Comparison of ENCODE assay signal across 8 cellular contexts in the genomic region with DNA sequence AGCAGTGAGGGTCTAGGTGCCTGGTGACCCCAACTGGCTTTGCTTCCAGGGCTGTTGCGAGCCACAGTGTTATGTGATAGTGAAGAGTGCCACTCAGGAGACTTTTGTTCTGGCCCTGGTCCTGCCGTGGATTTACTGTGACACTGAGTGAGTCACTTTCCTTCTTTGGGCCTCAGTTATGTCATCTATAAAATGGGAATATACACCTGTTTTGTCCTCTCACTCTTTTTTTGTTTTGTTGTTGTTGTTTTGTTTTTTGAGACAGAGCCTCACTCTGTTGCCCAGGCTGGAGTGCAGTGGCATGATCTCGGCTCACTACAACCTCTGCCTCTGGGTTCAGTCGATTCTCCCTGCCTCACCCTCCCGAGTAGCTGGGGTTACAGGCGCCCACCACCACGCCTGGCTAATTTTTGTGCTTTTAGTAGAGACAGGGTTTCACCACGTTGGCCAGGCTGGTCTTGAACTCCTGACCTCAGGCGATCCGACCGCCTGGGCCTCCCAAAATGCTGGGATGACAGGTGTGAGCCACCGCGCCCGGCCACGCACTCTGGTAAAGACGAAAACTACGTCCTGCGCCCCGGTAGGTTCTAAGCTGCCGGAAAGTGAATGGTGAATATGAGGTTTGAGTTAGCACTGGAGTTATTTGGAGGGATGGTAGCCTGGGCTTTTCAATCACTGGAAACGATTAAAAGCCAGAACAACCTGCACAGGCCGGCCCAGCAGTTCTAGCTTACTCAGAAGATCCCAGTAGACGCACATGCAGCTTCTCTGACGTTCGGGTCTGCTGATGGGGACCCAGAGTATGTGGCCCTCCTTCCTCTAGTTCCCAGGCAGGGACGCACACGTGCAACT. TPM values are rescaled to one million over a fixed set of nuclear protein-coding genes. Genes with fewer than 3 reads are reported as not detected.
A peak's percentile ranks its signal among the peaks of the same experiment; 100 is the strongest.
DNase-seq lines count a peak whose midpoint lies in the region; FAIRE-seq and TF ChIP-seq lines count a peak whose summit lies in the region.

No MANE protein-coding gene starts in this region.

- WGBS in GM23248 (ENCODE audit: low coverage in 1 of 2, low lambda C conversion rate in 2 of 2, missing lambda C conversion rate in 2 of 2), 2 experiments: 78 to 81% methylated on average over 27 of the region's 27 CpGs

- H3F3A ChIP-seq in GM23248 (ENCODE audit: insufficient read depth): peaks cover 11% of the 10 kb centered on the region

- intact Hi-C loops in ascending aorta (cut with DNase I): no loop called here
- intact Hi-C loops in kidney (cut with DNase I): loop anchor here (10.0 kb wide), 1 partner anchor 234 kb away; no protein-coding TSS in a partner anchor

- in situ Hi-C loops in GM23248 (cut with MboI): no loop called here

- FAIRE-seq in kidney (lab: Jason Lieb, UNC): no peak

- H3K4me2 ChIP-seq in GM23248 (ENCODE audit: unreplicated experiment): peak overlapping the region; percentile 91
- H3K4me2 ChIP-seq in skeletal muscle satellite cell (ENCODE audit: low read length): peak overlapping the region; percentile 83

- no peak for DNase-seq in GM23248
- no peak for DNase-seq in ascending aorta (ENCODE audit: low spot score in 2 of 2)
- DNase-seq in kidney: no peak
- no peak for DNase-seq in medulla oblongata (ENCODE audit: extremely low spot score)
- no peak for DNase-seq in SK-N-DZ (ENCODE audit: low spot score)
- DNase-seq in NCI-H146 treated with DMSO at 0.1 percent for 48 hours (lab: John Stamatoyannopoulos, UW; ENCODE audit: unreplicated experiment): no peak
- no peak for DNase-seq in foreskin melanocyte

- H4K20me1 ChIP-seq in GM23248 (ENCODE audit: insufficient read depth): no peaks in the 10 kb centered on the region

- H3K36me3 ChIP-seq in GM23248 (ENCODE audit: low read depth) (no peaks in the 10 kb centered on the region), ascending aorta (no peaks in the 10 kb centered on the region), kidney (ENCODE audit: control insufficient read depth in 1 of 2, insufficient read depth in 2 of 2, low read length in 2 of 2) (peaks cover 2 to 3% of the 10 kb centered on the region in 2 donors), skeletal muscle satellite cell (ENCODE audit: insufficient read depth, low read length) (no peaks in the 10 kb centered on the region)

- H3K27ac ChIP-seq in GM23248 (no peak overlapping the region), ascending aorta (no peak overlapping the region), kidney (ENCODE audit: low read depth in 2 of 2, low read length in 2 of 2) (no peak overlapping the region)

- no peaks in the 10 kb centered on the region for H3K9me2 ChIP-seq in GM23248 (ENCODE audit: insufficient read depth)

- peak overlapping the region; percentile 72 for H3K4me3 ChIP-seq in GM23248
- peak overlapping the region; percentile 47 to 75 for H3K4me3 ChIP-seq in ascending aorta
- peak overlapping the region; percentile 50 to 69 for H3K4me3 ChIP-seq in kidney (ENCODE audit: low read length in 2 of 2)
- H3K4me3 ChIP-seq in skeletal muscle satellite cell (ENCODE audit: low read length): no peak overlapping the region

- no peak for TF ChIP-seq CTCF in ascending aorta (IDR thresholded peaks at IDR 0.05)
- TF ChIP-seq CTCF in kidney (IDR thresholded peaks at IDR 0.05; ENCODE audit: borderline replicate concordance, extremely low read depth, insufficient read depth): no peak

- no peaks in the 10 kb centered on the region for H3K79me2 ChIP-seq in GM23248 (ENCODE audit: insufficient read depth)

- H3K9ac ChIP-seq in GM23248 (peak overlapping the region; percentile 83), kidney (ENCODE audit: low read length in 2 of 2) (peak overlapping the region in 1 of 2 donors; percentile 65), skeletal muscle satellite cell (ENCODE audit: low read depth, low read length) (peak overlapping the region; percentile 78)

- H3K9me3 ChIP-seq in GM23248 (ENCODE audit: low read depth) (no peaks in the 10 kb centered on the region), ascending aorta (no peaks in the 10 kb centered on the region), kidney (ENCODE audit: control insufficient read depth in 1 of 2, low read length in 2 of 2) (no peaks in the 10 kb centered on the region), skeletal muscle satellite cell (replicated peaks; ENCODE audit: low read length) (no peaks in the 10 kb centered on the region)

- H3K27me3 ChIP-seq in GM23248 (replicated peaks; ENCODE audit: insufficient read depth) (no peaks in the 10 kb centered on the region), ascending aorta (no peaks in the 10 kb centered on the region), skeletal muscle satellite cell (ENCODE audit: control insufficient read depth, insufficient read depth, low read length) (peaks cover 3% of the 10 kb centered on the region)

- peak overlapping the region; percentile 98 for H2AFZ ChIP-seq in GM23248

- H3K4me1 ChIP-seq in GM23248 (ENCODE audit: insufficient read depth) (peaks cover 11% of the 10 kb centered on the region), ascending aorta (no peaks in the 10 kb centered on the region), kidney (ENCODE audit: control insufficient read depth in 1 of 2, insufficient read depth in 1 of 2, low read depth in 1 of 2, low read length in 2 of 2) (no peaks in the 10 kb centered on the region), skeletal muscle satellite cell (ENCODE audit: control insufficient read depth, insufficient read depth, low read length) (peaks cover 26% of the 10 kb centered on the region)

RNA-seq across cellular contexts. Expression of gene BDH1, which starts 46.6 kb away (rescaled TPM):
- total RNA-seq in GM23248 (2014; rRNA removed; shearing (Covaris generic)): 0.38 and 3.4 TPM in 2 replicates
- polyA plus RNA-seq in GM23248 (2016; fragmentation: Nextera tagmentation; extraction: Ambion mirVana) (1.2 and 2.7 TPM in 2 replicates), kidney (ENCODE audit: insufficient read depth, low read depth, low replicate concordance) (49.6 TPM)
- total RNA-seq in ascending aorta (not detected), kidney (21.2 TPM)
- total RNA-seq in skeletal muscle satellite cell (2012; rRNA removed): 2.8 and 6.6 TPM in 2 replicates
- polyA plus RNA-seq in SK-N-DZ (2014; cell fraction: cytosol; rRNA removed): 36.4 and 40.1 TPM in 2 replicates
- 57.0 and 76.4 TPM in 2 replicates for polyA plus RNA-seq in SK-N-DZ (2014; cell fraction: nucleus; rRNA removed)
